Comparison of ENCODE assay signal across 18 cellular contexts in the genomic region with DNA sequence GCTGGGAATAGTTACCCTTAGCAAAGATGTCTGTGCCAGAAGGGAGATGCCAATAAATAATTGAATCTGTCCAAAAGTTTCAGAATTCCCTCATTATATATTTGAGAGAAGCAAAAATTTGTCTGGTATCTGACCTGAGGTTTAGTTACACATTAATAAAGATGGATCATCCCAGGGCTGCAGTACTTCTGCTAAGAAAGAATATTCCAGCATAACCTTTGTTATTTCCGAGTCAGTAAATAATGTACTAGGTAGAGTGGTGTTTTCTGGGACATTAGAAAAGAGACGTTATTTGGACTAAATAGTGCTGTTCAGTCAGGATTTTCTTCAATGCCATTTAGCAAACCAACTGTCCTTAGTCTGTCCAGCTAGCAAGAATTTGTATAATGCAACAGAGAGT. TPM values are rescaled to one million over a fixed set of nuclear protein-coding genes. Genes with fewer than 3 reads are reported as not detected.
DNase-seq lines count a peak whose midpoint lies in the region; ATAC-seq, FAIRE-seq and TF ChIP-seq lines count a peak whose summit lies in the region.
"Had no signal": no experiment of that assay in that cellular context is flagged by ENCODE, and none has a peak within 500 bp of the region (broad histone marks: within the 10 kb centered on the region; RNA-seq: fewer than 3 reads in every experiment).

No MANE protein-coding gene starts in this region.

- no peak overlapping the region for H3K4me3 Mint-ChIP-seq in endodermal cell
- H3K4me3 Mint-ChIP-seq in mesothelial cell of epicardium: no peak overlapping the region
- H3K4me3 Mint-ChIP-seq: activated CD4-positive, alpha-beta T cell treated with anti-CD3 and anti-CD28 coated beads, Interleukin-2, amount 10 ng/mL, durations not matched to agents 7 days and 5 days; neural crest cell had no signal

- H3K9me3 ChIP-seq in endodermal cell (ENCODE audit: control insufficient read depth, low read length): no peaks in the 10 kb centered on the region
- H3K9me3 ChIP-seq in tibial nerve: no peaks in the 10 kb centered on the region

- peaks cover 9% of the 10 kb centered on the region for H3K36me3 Mint-ChIP-seq in endodermal cell (ENCODE audit: low read depth)
- H3K36me3 Mint-ChIP-seq in mesothelial cell of epicardium: no peaks in the 10 kb centered on the region
- H3K36me3 Mint-ChIP-seq: activated naive CD4-positive, alpha-beta T cell treated with anti-CD3 and anti-CD28 coated beads, Interleukin-2, amount 50 U/mL, for 72 hours had no signal

- TF ChIP-seq POLR2A in tibial nerve (IDR thresholded peaks at IDR 0.05): no peak

- no peak for ATAC-seq in GM19035 (IDR thresholded peaks at IDR 0.05; ENCODE audit: unreplicated experiment)
- ATAC-seq: activated naive CD4-positive, alpha-beta T cell treated with anti-CD3 and anti-CD28 coated beads, Interleukin-2, amount 50 U/mL, for 72 hours had no signal

- no peaks in the 10 kb centered on the region for H3K27me3 ChIP-seq in endodermal cell (ENCODE audit: control insufficient read depth, insufficient read depth, low read length, poor library complexity, severe bottlenecking)
- H3K27me3 ChIP-seq in tibial nerve: no peaks in the 10 kb centered on the region

- H3K9ac ChIP-seq in endodermal cell (ENCODE audit: extremely low read depth, low read length, poor library complexity, severe bottlenecking): no peak overlapping the region

- TF ChIP-seq EP300 in tibial nerve (IDR thresholded peaks at IDR 0.05): no peak

- H3K4me3 ChIP-seq in endodermal cell (ENCODE audit: low read length): peak overlapping the region; percentile 76
- H3K4me3 ChIP-seq in tibial nerve: no peak overlapping the region
- H3K4me3 ChIP-seq: lung, SK-N-MC had no signal

- H3K36me3 ChIP-seq in endodermal cell (ENCODE audit: control insufficient read depth, insufficient read depth, low read length): peaks cover 23% of the 10 kb centered on the region
- H3K36me3 ChIP-seq in tibial nerve: no peaks in the 10 kb centered on the region

- 92 to 100% methylated on average over 1 to 2 of the region's 2 CpGs for WGBS in endodermal cell (ENCODE audit: insufficient coverage in 1 of 2, insufficient read length in 1 of 2), 2 experiments
- WGBS in tibial nerve, 2 donors: 30 to 32% methylated on average over 2 of the region's 2 CpGs

- H3K4me1 ChIP-seq in endodermal cell (ENCODE audit: control insufficient read depth, insufficient read depth, low read length): peaks cover 35% of the 10 kb centered on the region
- peaks cover 0 to 97% (median 70%) of the 10 kb centered on the region in 4 donors for H3K4me1 ChIP-seq in tibial nerve

- H3K27me3 Mint-ChIP-seq in endodermal cell (ENCODE audit: insufficient read depth) (no peaks in the 10 kb centered on the region), mesothelial cell of epicardium (ENCODE audit: low read depth) (no peaks in the 10 kb centered on the region)
- H3K27me3 Mint-ChIP-seq: activated CD4-positive, alpha-beta T cell treated with anti-CD3 and anti-CD28 coated beads, Interleukin-2, amount 10 ng/mL, durations not matched to agents 7 days and 5 days had no signal

- H3K27ac Mint-ChIP-seq in endodermal cell: no peak overlapping the region
- peak overlapping the region; percentile 21 for H3K27ac Mint-ChIP-seq in mesothelial cell of epicardium
- H3K27ac Mint-ChIP-seq: activated naive CD4-positive, alpha-beta T cell treated with anti-CD3 and anti-CD28 coated beads, Interleukin-2, amount 50 U/mL, for 72 hours had no signal

- H3K27ac ChIP-seq in endodermal cell (ENCODE audit: low read depth, low read length) (no peak overlapping the region), tibial nerve (peak overlapping the region in 3 of 4 donors; percentile 38 to 81 (median 71))
- H3K27ac ChIP-seq: SK-N-MC had no signal

- H3K9me3 Mint-ChIP-seq in endodermal cell (no peaks in the 10 kb centered on the region), mesothelial cell of epicardium (no peaks in the 10 kb centered on the region)
- H3K9me3 Mint-ChIP-seq: activated CD4-positive, alpha-beta T cell treated with anti-CD3 and anti-CD28 coated beads, Interleukin-2, amount 10 ng/mL, durations not matched to agents 7 days and 5 days; activated naive CD4-positive, alpha-beta T cell treated with anti-CD3 and anti-CD28 coated beads, Interleukin-2, amount 50 U/mL, for 72 hours; neural crest cell had no signal

- H3K4me1 Mint-ChIP-seq in endodermal cell (peaks cover 67% of the 10 kb centered on the region), mesothelial cell of epicardium (peaks cover 64% of the 10 kb centered on the region)

- DNase-seq in RCC 7860 (ENCODE audit: low spot score) (no peak), endodermal cell (no peak), mesothelial cell of epicardium (ENCODE audit: low spot score in 2 of 2, unreplicated experiment in 2 of 2) (no peak), tibial nerve (ENCODE audit: low spot score in 2 of 2) (no peak), NCI-H2196 treated with DMSO at 0.1 percent for 48 hours (lab: John Stamatoyannopoulos, UW; ENCODE audit: unreplicated experiment) (no peak), anterior cingulate cortex (lab: John Stamatoyannopoulos, UW) (no peak)
- DNase-seq: activated CD4-positive, alpha-beta T cell treated with anti-CD3 and anti-CD28 coated beads, Interleukin-2, amount 10 ng/mL, durations not matched to agents 7 days and 5 days; activated T-cell treated with anti-CD3 and anti-CD28 coated beads for 4 hours; HCEC 1CT; NCI-H1092 treated with DMSO at 0.1 percent for 48 hours; NCI-H345 had no signal

- FAIRE-seq in RCC 7860 (lab: Jason Lieb, UNC): peak; percentile 78
- FAIRE-seq: bronchial epithelial cell, GM18507 had no signal

- no peak for TF ChIP-seq CTCF in endodermal cell (conservative IDR thresholded peaks at IDR 0.05)
- no peak for TF ChIP-seq CTCF in mesothelial cell of epicardium (IDR thresholded peaks at IDR 0.05; ENCODE audit: unreplicated experiment)
- no peak for TF ChIP-seq CTCF in tibial nerve (IDR thresholded peaks at IDR 0.05)

RNA-seq across cellular contexts. Expression of a gene that starts 26.5 kb away (rescaled TPM):
- total RNA-seq in endodermal cell (100 to 1,000 TPM; 231 to 257 TPM), mesothelial cell of epicardium (277 to 297 TPM (median 287 TPM) in 3 replicates), tibial nerve (100 to 1,000 TPM; 270 to 449 (median 327) TPM)
- 244 TPM for polyA plus RNA-seq in endodermal cell (2013, experiment 1 of 2)
- 230 TPM for polyA plus RNA-seq in endodermal cell (2013, experiment 2 of 2)
